ENCODE assay signal across 15 cellular contexts in genomic region chr19:41551212-41551610, GRCh38. TPM values are rescaled to one million over a fixed set of nuclear protein-coding genes. Genes with fewer than 3 reads are reported as not detected.
DNase-seq lines count a peak whose midpoint lies in the region; ATAC-seq and TF ChIP-seq lines count a peak whose summit lies in the region.
"Had no signal": no experiment of that assay in that cellular context is flagged by ENCODE, and none has a peak within 500 bp of the region (broad histone marks: within the 10 kb centered on the region; RNA-seq: fewer than 3 reads in every experiment).

No MANE protein-coding gene starts in this region.

- DNase-seq in stimulated activated naive CD8-positive, alpha-beta T cell treated with anti-CD3 and anti-CD28 coated beads, Interleukin-15, Interleukin-2, amounts not matched to agents 100 U/mL and 50 U/mL, for 24 hours: no peak
- no peak for DNase-seq in activated CD8-positive, alpha-beta T cell treated with anti-CD3 and anti-CD28 coated beads, Interleukin-2, amount 10 ng/mL, durations not matched to agents 7 days and 5 days
- no peak for DNase-seq in lower lobe of right lung
- DNase-seq in HCEC 1CT: no peak
- DNase-seq in BE2C: no peak
- DNase-seq: AML-193, mesendoderm, NCI-H187 treated with DMSO at 0.1 percent for 48 hours, pancreas, SIG-M5 had no signal

- H3K4me1 Mint-ChIP-seq in stimulated activated naive CD8-positive, alpha-beta T cell treated with anti-CD3 and anti-CD28 coated beads, Interleukin-15, Interleukin-2, amounts not matched to agents 100 ng/mL and 50 ng/mL, for 24 hours (ENCODE audit: low read depth): peaks cover 80% of the 10 kb centered on the region
- H3K4me1 Mint-ChIP-seq in activated CD8-positive, alpha-beta T cell treated with anti-CD3 and anti-CD28 coated beads, Interleukin-2, amount 10 ng/mL, durations not matched to agents 7 days and 5 days (ENCODE audit: low read depth): peaks cover 45% of the 10 kb centered on the region

- no peak overlapping the region for H3K27ac ChIP-seq in lower lobe of right lung
- H3K27ac ChIP-seq: pancreas had no signal

- intact Hi-C loops in lower lobe of right lung (cut with DNase I): no loop called here

- peak overlapping the region; percentile 96 for H3K27ac Mint-ChIP-seq in stimulated activated naive CD8-positive, alpha-beta T cell treated with anti-CD3 and anti-CD28 coated beads, Interleukin-15, Interleukin-2, amounts not matched to agents 100 ng/mL and 50 ng/mL, for 24 hours
- H3K27ac Mint-ChIP-seq in activated CD8-positive, alpha-beta T cell treated with anti-CD3 and anti-CD28 coated beads, Interleukin-2, amount 10 ng/mL, durations not matched to agents 7 days and 5 days: peak overlapping the region; percentile 86

- H3K27me3 ChIP-seq in lower lobe of right lung (ENCODE audit: low read depth): no peaks in the 10 kb centered on the region
- peaks cover 95% of the 10 kb centered on the region for H3K27me3 ChIP-seq in BE2C

- CTCF ChIA-PET in activated CD8-positive, alpha-beta T cell treated with anti-CD3 and anti-CD28 coated beads, Interleukin-2, amount 10 ng/mL, durations not matched to agents 7 days and 5 days (lab: Charles Lee): interaction anchor here (0.6 to 0.7 kb wide), 2 partner anchors 16 to 19 kb away, joined by 3 read pairs; no protein-coding TSS in a partner anchor

- no peak for TF ChIP-seq CTCF in lower lobe of right lung (IDR thresholded peaks at IDR 0.05)
- TF ChIP-seq CTCF in BE2C (IDR thresholded peaks at IDR 0.05; ENCODE audit: low read depth, low read length): no peak

- peaks cover 43% of the 10 kb centered on the region for H3K4me1 ChIP-seq in lower lobe of right lung
- no peaks in the 10 kb centered on the region for H3K4me1 ChIP-seq in BE2C
- H3K4me1 ChIP-seq: pancreas had no signal

- peak overlapping the region; percentile 99 for H3K4me3 Mint-ChIP-seq in stimulated activated naive CD8-positive, alpha-beta T cell treated with anti-CD3 and anti-CD28 coated beads, Interleukin-15, Interleukin-2, amounts not matched to agents 100 ng/mL and 50 ng/mL, for 24 hours
- peak overlapping the region; percentile 86 for H3K4me3 Mint-ChIP-seq in activated CD8-positive, alpha-beta T cell treated with anti-CD3 and anti-CD28 coated beads, Interleukin-2, amount 10 ng/mL, durations not matched to agents 7 days and 5 days

- peaks cover 64% of the 10 kb centered on the region for H3K36me3 Mint-ChIP-seq in stimulated activated naive CD8-positive, alpha-beta T cell treated with anti-CD3 and anti-CD28 coated beads, Interleukin-15, Interleukin-2, amounts not matched to agents 100 ng/mL and 50 ng/mL, for 24 hours (ENCODE audit: low read depth)
- H3K36me3 Mint-ChIP-seq in activated CD8-positive, alpha-beta T cell treated with anti-CD3 and anti-CD28 coated beads, Interleukin-2, amount 10 ng/mL, durations not matched to agents 7 days and 5 days (ENCODE audit: low read depth): peaks cover 61% of the 10 kb centered on the region

- H3K36me3 ChIP-seq in lower lobe of right lung (no peaks in the 10 kb centered on the region), BE2C (no peaks in the 10 kb centered on the region)
- H3K36me3 ChIP-seq: pancreas had no signal

- H3K9me3 Mint-ChIP-seq in stimulated activated naive CD8-positive, alpha-beta T cell treated with anti-CD3 and anti-CD28 coated beads, Interleukin-15, Interleukin-2, amounts not matched to agents 100 ng/mL and 50 ng/mL, for 24 hours: peaks cover 4% of the 10 kb centered on the region
- H3K9me3 Mint-ChIP-seq in activated CD8-positive, alpha-beta T cell treated with anti-CD3 and anti-CD28 coated beads, Interleukin-2, amount 10 ng/mL, durations not matched to agents 7 days and 5 days (ENCODE audit: insufficient read depth): peaks cover 3% of the 10 kb centered on the region

- H3K4me3 ChIP-seq in lower lobe of right lung: peak overlapping the region; percentile 46
- no peak overlapping the region for H3K4me3 ChIP-seq in BE2C (ENCODE audit: low read depth, low read length)
- H3K4me3 ChIP-seq: K562, pancreas had no signal

- POLR2A ChIA-PET in activated CD8-positive, alpha-beta T cell treated with anti-CD3 and anti-CD28 coated beads, Interleukin-2, amount 10 ng/mL, durations not matched to agents 7 days and 5 days (lab: Charles Lee): interaction anchor here (2.7 kb wide), 1 partner anchor 112 kb away, joined by 7 read pairs; the partner anchor contains the start of gene DMAC2

- no peak for ATAC-seq in stimulated activated naive CD8-positive, alpha-beta T cell treated with anti-CD3 and anti-CD28 coated beads, Interleukin-15, Interleukin-2, amounts not matched to agents 100 U/mL and 50 U/mL, for 24 hours
- no peak for ATAC-seq in activated CD8-positive, alpha-beta T cell treated with anti-CD3 and anti-CD28 coated beads, Interleukin-2, amount 10 ng/mL, durations not matched to agents 7 days and 5 days
- ATAC-seq in lower lobe of right lung: no peak
- no peak for ATAC-seq in HG02623 (IDR thresholded peaks at IDR 0.05; ENCODE audit: unreplicated experiment)
- no peak for ATAC-seq in HG02973 (IDR thresholded peaks at IDR 0.05; ENCODE audit: unreplicated experiment)
- ATAC-seq: K562, pancreas had no signal

- no peaks in the 10 kb centered on the region for H3K27me3 Mint-ChIP-seq in stimulated activated naive CD8-positive, alpha-beta T cell treated with anti-CD3 and anti-CD28 coated beads, Interleukin-15, Interleukin-2, amounts not matched to agents 100 ng/mL and 50 ng/mL, for 24 hours
- no peaks in the 10 kb centered on the region for H3K27me3 Mint-ChIP-seq in activated CD8-positive, alpha-beta T cell treated with anti-CD3 and anti-CD28 coated beads, Interleukin-2, amount 10 ng/mL, durations not matched to agents 7 days and 5 days (ENCODE audit: low read depth)

- H3K9me3 ChIP-seq in lower lobe of right lung (no peaks in the 10 kb centered on the region), BE2C (no peaks in the 10 kb centered on the region; the same call in 1 of the 2 replicates)
- H3K9me3 ChIP-seq: pancreas had no signal

RNA-seq across cellular contexts. Expression of gene CEACAM21, which starts 24.8 kb away (rescaled TPM):
- 10 to 100 TPM; 41.8 to 49.4 TPM for total RNA-seq in activated CD8-positive, alpha-beta T cell treated with anti-CD3 and anti-CD28 coated beads, Interleukin-2, amount 10 ng/mL, durations not matched to agents 7 days and 5 days
- total RNA-seq in lower lobe of right lung: 28.8 TPM
- polyA plus RNA-seq in BE2C (2012; ENCODE audit: insufficient read depth, insufficient read length, low read depth): 2.0 TPM
- total RNA-seq: fibroblast of lung had no signal
- polyA plus RNA-seq: fibroblast of lung had no signal
